Comparison of ENCODE assay signal across 15 cellular contexts in the genomic region with DNA sequence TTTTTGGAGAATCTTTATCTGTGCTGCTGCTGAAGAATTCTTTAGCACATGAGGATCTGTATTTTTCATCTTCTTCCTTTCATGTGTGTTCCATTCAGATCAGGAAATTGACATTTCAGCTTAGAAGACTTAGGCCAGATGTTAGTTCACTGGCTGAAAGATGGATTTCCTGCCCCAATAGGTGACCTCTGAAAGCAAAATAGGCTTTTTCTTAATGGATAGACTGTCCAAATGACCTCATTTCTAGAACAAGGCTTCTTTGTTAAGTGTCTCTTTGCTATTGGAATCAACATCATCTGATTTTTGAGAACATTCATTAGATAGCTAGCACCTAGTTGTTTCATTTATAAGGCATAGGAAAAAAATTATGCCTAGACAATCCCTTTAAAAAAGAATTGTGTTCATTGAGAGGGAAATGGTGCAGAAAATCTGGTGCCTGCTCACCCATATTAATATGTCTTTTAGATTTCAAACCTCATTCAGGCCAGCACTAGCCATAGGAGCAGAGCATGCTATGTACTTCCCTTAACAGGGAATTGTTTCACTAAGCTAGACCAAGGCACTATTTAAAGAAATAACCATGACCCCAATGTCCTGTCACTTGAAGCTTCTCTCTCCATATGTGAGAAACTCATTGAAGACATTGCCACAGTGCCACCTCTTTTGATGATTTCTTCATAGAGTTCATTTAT. TPM values are rescaled to one million over a fixed set of nuclear protein-coding genes. Genes with fewer than 3 reads are reported as not detected.
DNase-seq lines count a peak whose midpoint lies in the region; ATAC-seq and TF ChIP-seq lines count a peak whose summit lies in the region.
"Had no signal": no experiment of that assay in that cellular context is flagged by ENCODE, and none has a peak within 500 bp of the region (broad histone marks: within the 10 kb centered on the region; RNA-seq: fewer than 3 reads in every experiment).

No MANE protein-coding gene starts in this region.

- H3K4me1 Mint-ChIP-seq in HFFc6 (ENCODE audit: low read depth) (peaks cover 72% of the 10 kb centered on the region), glutamatergic neuron (ENCODE audit: low read depth, unreplicated experiment) (peaks cover 2% of the 10 kb centered on the region)

- intact Hi-C loops in breast epithelium (cut with DNase I; ENCODE audit: low total_unique reads), result no loop called here
- intact Hi-C loops in left ventricle myocardium inferior (cut with micrococcal nuclease), result no loop called here
- intact Hi-C loops in sciatic nerve (cut with DNase I), result no loop called here

- H3K27ac ChIP-seq in breast epithelium, result peak overlapping the region; percentile 75 to 83
- H3K27ac ChIP-seq in left ventricle myocardium inferior (replicated peaks), result peak overlapping the region; percentile 58
- H3K27ac ChIP-seq: lower lobe of right lung, VCaP had no signal

- no peaks in the 10 kb centered on the region for H3K9me3 Mint-ChIP-seq in HFFc6
- no peaks in the 10 kb centered on the region for H3K9me3 Mint-ChIP-seq in glutamatergic neuron (ENCODE audit: unreplicated experiment)
- H3K9me3 Mint-ChIP-seq: stimulated activated naive CD8-positive, alpha-beta T cell treated with anti-CD3 and anti-CD28 coated beads, Interleukin-15, Interleukin-2, amounts not matched to agents 100 ng/mL and 50 ng/mL, for 24 hours had no signal

- no peaks in the 10 kb centered on the region for H3K9me3 ChIP-seq in breast epithelium
- no peaks in the 10 kb centered on the region for H3K9me3 ChIP-seq in left ventricle myocardium inferior (replicated peaks)
- H3K9me3 ChIP-seq: lower lobe of right lung had no signal

- H3K27ac Mint-ChIP-seq in HFFc6 (peak overlapping the region; percentile 93), glutamatergic neuron (ENCODE audit: unreplicated experiment) (no peak overlapping the region)
- H3K27ac Mint-ChIP-seq: stimulated activated naive CD8-positive, alpha-beta T cell treated with anti-CD3 and anti-CD28 coated beads, Interleukin-15, Interleukin-2, amounts not matched to agents 100 ng/mL and 50 ng/mL, for 24 hours had no signal

- DNase-seq in HFFc6, result no peak
- no peak for DNase-seq in breast epithelium (ENCODE audit: low spot score in 2 of 2)
- DNase-seq in left ventricle myocardium inferior, result no peak
- DNase-seq in sciatic nerve (ENCODE audit: low spot score), result no peak
- DNase-seq in glutamatergic neuron, result no peak
- no peak for DNase-seq in GM03348 (ENCODE audit: low spot score)
- DNase-seq: activated naive CD4-positive, alpha-beta T cell treated with Interleukin-2 at 50 U/mL for 16 hours; lower lobe of right lung; NCI-H1092; NCI-H226; small intestine had no signal

- peaks cover 2% of the 10 kb centered on the region; the same call in 1 of the 2 replicates for H3K27me3 Mint-ChIP-seq in HFFc6 (ENCODE audit: insufficient read depth)
- no peaks in the 10 kb centered on the region for H3K27me3 Mint-ChIP-seq in glutamatergic neuron (ENCODE audit: unreplicated experiment)

- H3K4me3 Mint-ChIP-seq in HFFc6 (peak overlapping the region; percentile 63), glutamatergic neuron (ENCODE audit: unreplicated experiment) (no peak overlapping the region)
- H3K4me3 Mint-ChIP-seq: stimulated activated naive CD8-positive, alpha-beta T cell treated with anti-CD3 and anti-CD28 coated beads, Interleukin-15, Interleukin-2, amounts not matched to agents 100 ng/mL and 50 ng/mL, for 24 hours had no signal

- no peak for TF ChIP-seq CTCF in HFFc6 (IDR thresholded peaks at IDR 0.05)
- no peak for TF ChIP-seq CTCF in breast epithelium (IDR thresholded peaks at IDR 0.05)
- no peak for TF ChIP-seq CTCF in left ventricle myocardium inferior (IDR thresholded peaks at IDR 0.05; ENCODE audit: borderline replicate concordance)
- no peak for TF ChIP-seq CTCF in glutamatergic neuron (IDR thresholded peaks at IDR 0.05; ENCODE audit: partially characterized antibody, unreplicated experiment)

- peak; percentile 84 for ATAC-seq in sciatic nerve
- no peak for ATAC-seq in GM19023 (IDR thresholded peaks at IDR 0.05; ENCODE audit: unreplicated experiment)
- no peak for ATAC-seq in HG02678 (IDR thresholded peaks at IDR 0.05; ENCODE audit: unreplicated experiment)
- ATAC-seq: lower lobe of right lung had no signal

- H3K27me3 ChIP-seq in breast epithelium (no peaks in the 10 kb centered on the region), left ventricle myocardium inferior (ENCODE audit: low read depth) (no peaks in the 10 kb centered on the region)

- H3K36me3 ChIP-seq in breast epithelium (no peaks in the 10 kb centered on the region), left ventricle myocardium inferior (no peaks in the 10 kb centered on the region)
- H3K36me3 ChIP-seq: lower lobe of right lung had no signal

- peaks cover 6 to 7% of the 10 kb centered on the region in 2 donors for H3K4me1 ChIP-seq in breast epithelium
- H3K4me1 ChIP-seq in left ventricle myocardium inferior, result peaks cover 18% of the 10 kb centered on the region

- H3K36me3 Mint-ChIP-seq in HFFc6 (ENCODE audit: low read depth), result peaks cover 17% of the 10 kb centered on the region
- H3K36me3 Mint-ChIP-seq in glutamatergic neuron (ENCODE audit: unreplicated experiment), result no peaks in the 10 kb centered on the region

- H3K4me3 ChIP-seq in breast epithelium, result no peak overlapping the region
- H3K4me3 ChIP-seq in left ventricle myocardium inferior, result no peak overlapping the region
- H3K4me3 ChIP-seq: lower lobe of right lung had no signal

- no peak for TF ChIP-seq POLR2A in breast epithelium (IDR thresholded peaks at IDR 0.05)

RNA-seq across cellular contexts. Expression of a gene that starts 13.6 kb away (rescaled TPM):
- total RNA-seq in HFFc6 (2021; fragmentation: NEBNext Ultra II Directional; extraction: Animal tissue kit (Norgen Biotek cat#: 25700)), result 10 to 100 TPM; 66.0 to 91.4 (median 88.4) TPM
- total RNA-seq in breast epithelium (100 to 1,000 TPM; 107 to 304 (median 145) TPM), left ventricle myocardium inferior (22.5 TPM), sciatic nerve (118 TPM), glutamatergic neuron (ENCODE audit: unreplicated experiment) (5.0 TPM)
